ENCODE assay signal across 16 cellular contexts in the genomic region with DNA sequence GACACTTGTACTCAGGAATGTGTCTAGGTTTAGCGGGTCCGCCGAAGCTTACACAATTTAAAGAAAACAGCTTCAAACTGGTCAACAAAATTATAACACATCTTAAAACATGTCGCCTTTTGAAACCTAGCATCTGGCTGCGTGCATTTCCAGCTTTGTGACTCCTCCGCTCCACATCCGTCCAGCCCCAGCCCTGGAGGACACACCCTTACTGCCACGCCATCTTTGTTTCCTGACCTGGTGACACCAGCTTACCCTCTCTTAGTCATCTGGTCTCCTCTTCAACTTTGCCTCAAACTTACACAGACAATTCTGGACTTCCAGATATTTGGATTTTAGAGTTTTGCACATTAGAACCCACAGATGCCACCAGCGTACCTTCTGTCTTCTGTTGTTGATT.
DNase-seq lines count a peak whose midpoint lies in the region; ATAC-seq and TF ChIP-seq lines count a peak whose summit lies in the region.
"Had no signal": no experiment of that assay in that cellular context is flagged by ENCODE, and none has a peak within 500 bp of the region (broad histone marks: within the 10 kb centered on the region; RNA-seq: fewer than 3 reads in every experiment).

No MANE protein-coding gene starts in this region.

- no peak overlapping the region for H3K4ac ChIP-seq in mesenchymal stem cell (ENCODE audit: low read depth in 1 of 2, low read length in 2 of 2)

- no peaks in the 10 kb centered on the region for H3K79me2 ChIP-seq in PC-9 (ENCODE audit: low read depth)

- no peak overlapping the region for H4K91ac ChIP-seq in mesenchymal stem cell (ENCODE audit: low read length)

- DNase-seq in PC-9 (no peak), fibroblast of villous mesenchyme (ENCODE audit: low read depth) (peak; percentile 6), mesenchymal stem cell (peak; percentile 5), kidney glomerular epithelial cell (lab: John Stamatoyannopoulos, UW) (no peak)
- DNase-seq: AML-193; Caco-2; Calu3; CD4-positive, alpha-beta T cell; CD8-positive, alpha-beta T cell; DMS79 treated with DMSO at 0.1 percent for 48 hours; GF-D8 had no signal

- H4K20me1 ChIP-seq in PC-9 (ENCODE audit: insufficient read depth), result no peaks in the 10 kb centered on the region
- H4K20me1 ChIP-seq: BLaER1 treated with 17β-estradiol and CSF1 and Interleukin-3, amounts not matched to agents 10 nM and 100 nM had no signal

- H3K27ac ChIP-seq in PC-9, result no peak overlapping the region
- H3K27ac ChIP-seq in mesenchymal stem cell (ENCODE audit: low read length, poor library complexity, severe bottlenecking), result no peak overlapping the region
- H3K27ac ChIP-seq: 22Rv1; A549; BLaER1 treated with 17β-estradiol and CSF1 and Interleukin-3, amounts not matched to agents 10 nM and 100 nM; C4-2B had no signal

- intact Hi-C loops in PC-9 (cut with micrococcal nuclease; ENCODE audit: unreplicated experiment), result no loop called here

- H2BK12ac ChIP-seq in mesenchymal stem cell (ENCODE audit: low read length in 2 of 2), result no peak overlapping the region

- no peaks in the 10 kb centered on the region for H3K9me2 ChIP-seq in PC-9 (ENCODE audit: insufficient read depth)

- H3K4me1 ChIP-seq in PC-9 (replicated peaks; ENCODE audit: insufficient read depth) (no peaks in the 10 kb centered on the region), mesenchymal stem cell (ENCODE audit: control insufficient read depth, insufficient read depth, low read depth, low read length) (no peaks in the 10 kb centered on the region)
- H3K4me1 ChIP-seq: A549; BLaER1 treated with 17β-estradiol and CSF1 and Interleukin-3, amounts not matched to agents 10 nM and 100 nM; Caco-2 had no signal

- CTCF ChIA-PET in PC-9 (lab: Charles Lee), result no interaction called here

- POLR2A ChIA-PET in PC-9 (lab: Charles Lee; ENCODE audit: unreplicated experiment), result no interaction called here

- 77% methylated on average over 9 of the region's 9 CpGs for WGBS in mesenchymal stem cell

- no peak overlapping the region for H2AK5ac ChIP-seq in mesenchymal stem cell (ENCODE audit: low read length, severe bottlenecking)

- TF ChIP-seq CTCF in PC-9 (conservative IDR thresholded peaks at IDR 0.05), result no peak
- TF ChIP-seq CTCF in fibroblast of villous mesenchyme (IDR thresholded peaks at IDR 0.05; ENCODE audit: insufficient read depth, low read depth, low read length), result no peak

- H3K4me2 ChIP-seq in PC-9 (no peak overlapping the region), mesenchymal stem cell (ENCODE audit: low read length, poor library complexity, severe bottlenecking) (no peak overlapping the region)
- H3K4me2 ChIP-seq: A549; BLaER1 treated with 17β-estradiol and CSF1 and Interleukin-3, amounts not matched to agents 10 nM and 100 nM had no signal

- BruUV-seq in PC-9 (replicated peaks; lab: Mats Ljungman, UMichigan), result no TSS peak

- H3K36me3 ChIP-seq in PC-9 (ENCODE audit: low read depth), result no peaks in the 10 kb centered on the region
- no peaks in the 10 kb centered on the region for H3K36me3 ChIP-seq in mesenchymal stem cell (ENCODE audit: control insufficient read depth in 1 of 2, insufficient read depth in 2 of 2, low read depth in 1 of 2, low read length in 2 of 2)
- H3K36me3 ChIP-seq: BLaER1 treated with 17β-estradiol and CSF1 and Interleukin-3, amounts not matched to agents 10 nM and 100 nM had no signal

- H4K8ac ChIP-seq in mesenchymal stem cell (ENCODE audit: low read length), result no peak overlapping the region

- H3K9me3 ChIP-seq in PC-9 (ENCODE audit: insufficient read depth, low read depth) (no peaks in the 10 kb centered on the region), mesenchymal stem cell (ENCODE audit: control insufficient read depth, low read length) (no peaks in the 10 kb centered on the region)
- H3K9me3 ChIP-seq: A549; BLaER1 treated with 17β-estradiol and CSF1 and Interleukin-3, amounts not matched to agents 10 nM and 100 nM; Caco-2 had no signal

- no peak overlapping the region for H2BK120ac ChIP-seq in mesenchymal stem cell (ENCODE audit: low read depth, low read length)

- H3K27me3 ChIP-seq in PC-9 (ENCODE audit: insufficient read depth, low read depth), result no peaks in the 10 kb centered on the region
- H3K27me3 ChIP-seq in mesenchymal stem cell (ENCODE audit: control insufficient read depth in 1 of 2, insufficient read depth in 1 of 2, low read length in 2 of 2), result no peaks in the 10 kb centered on the region
- H3K27me3 ChIP-seq: BLaER1 treated with 17β-estradiol and CSF1 and Interleukin-3, amounts not matched to agents 10 nM and 100 nM had no signal

- H3K9ac ChIP-seq in mesenchymal stem cell (ENCODE audit: low read length), result no peak overlapping the region
- H3K9ac ChIP-seq: BLaER1 treated with 17β-estradiol and CSF1 and Interleukin-3, amounts not matched to agents 10 nM and 100 nM had no signal

- H3F3A ChIP-seq in PC-9 (ENCODE audit: insufficient read depth, low read depth), result no peaks in the 10 kb centered on the region

- H3K79me1 ChIP-seq in mesenchymal stem cell (replicated peaks; ENCODE audit: low read length, poor library complexity, severe bottlenecking), result no peaks in the 10 kb centered on the region

- H2BK15ac ChIP-seq in mesenchymal stem cell (ENCODE audit: low read depth, poor library complexity, severe bottlenecking), result no peak overlapping the region

- H3K4me3 ChIP-seq in PC-9 (no peak overlapping the region), fibroblast of villous mesenchyme (ENCODE audit: low read depth, low read length) (no peak overlapping the region), mesenchymal stem cell (ENCODE audit: insufficient read depth in 1 of 2, low read depth in 1 of 2, low read length in 2 of 2) (no peak overlapping the region)
- H3K4me3 ChIP-seq: A549; BLaER1 treated with 17β-estradiol and CSF1 and Interleukin-3, amounts not matched to agents 10 nM and 100 nM had no signal

- H2AFZ ChIP-seq in PC-9 (0 out of 2 replicates have a peak overlapping the region, but pooled peaks have one; percentile 18), mesenchymal stem cell (ENCODE audit: low read depth, low read length) (no peak overlapping the region)

- H3K23ac ChIP-seq in mesenchymal stem cell (ENCODE audit: low read length in 2 of 2), result no peak overlapping the region

- no peak overlapping the region for H3K14ac ChIP-seq in mesenchymal stem cell (ENCODE audit: low read length in 2 of 2)

- no peak overlapping the region for H2BK5ac ChIP-seq in mesenchymal stem cell (ENCODE audit: low read depth, low read length, poor library complexity, severe bottlenecking)

- no peak for ATAC-seq in HG02885 (IDR thresholded peaks at IDR 0.05; ENCODE audit: poor library complexity, unreplicated experiment)
- ATAC-seq: A549; CD8-positive, alpha-beta T cell had no signal

- no peak overlapping the region for H3K18ac ChIP-seq in mesenchymal stem cell (ENCODE audit: low read depth in 1 of 2, low read length in 2 of 2)

Comparison
In these comparisons a context has a peak if more than half of its experiments do, and no peak if none do; other contexts are left out.
1. DNase-seq: peak in fibroblast of villous mesenchyme (single experiment) and mesenchymal stem cell (single experiment); none in PC-9 (0 of 2) and kidney glomerular epithelial cell (single experiment).